ENCODE assay signal across 8 cellular contexts in genomic region chr16:84647830-84648594, GRCh38. TPM values are rescaled to one million over a fixed set of nuclear protein-coding genes. Genes with fewer than 3 reads are reported as not detected.
A peak's percentile ranks its signal among the peaks of the same experiment; 100 is the strongest.
DNase-seq lines count a peak whose midpoint lies in the region; ATAC-seq and TF ChIP-seq lines count a peak whose summit lies in the region.

Gene KLHL36 (plus strand): TSS chr16:84648511. CDS start chr16:84650868, 2,357 bp downstream.

- peaks cover 8 to 26% (median 8%) of the 10 kb centered on the region in 3 donors for H3K36me3 Mint-ChIP-seq in naive thymus-derived CD8-positive, alpha-beta T cell

- peak within 1 kb of the TSS; percentile 72 to 96 (median 82) for H3K4me3 ChIP-seq in esophagus squamous epithelium

- peak in 1 of 4 donors; percentile 32 for TF ChIP-seq POLR2A in esophagus squamous epithelium (IDR thresholded peaks at IDR 0.05)

- POLR2A ChIA-PET in naive thymus-derived CD8-positive, alpha-beta T cell (lab: Charles Lee) = interaction anchor here (0.5 to 1.6 kb wide), 15 partner anchors 10 to 137 kb away, joined by 3 to 8 read pairs (median 4); no protein-coding TSS in a partner anchor

- TF ChIP-seq CTCF in esophagus squamous epithelium (IDR thresholded peaks at IDR 0.05) = peak in 1 of 6 experiments; percentile 10

- H3K9me3 Mint-ChIP-seq in naive thymus-derived CD8-positive, alpha-beta T cell = peaks cover 0 to 1% (median 0%) of the 10 kb centered on the region in 9 donors

- DNase-seq in NCI-H2196 (lab: John Stamatoyannopoulos, UW; ENCODE audit: unreplicated experiment) (peak; percentile 25), NCI-H2196 treated with DMSO at 0.1 percent for 48 hours (lab: John Stamatoyannopoulos, UW; ENCODE audit: unreplicated experiment) (no peak), NOMO-1 treated with dmso at 0.1 percent for 144 hours (lab: John Stamatoyannopoulos, UW; ENCODE audit: unreplicated experiment) (peak; percentile 38), esophagus squamous epithelium (lab: John Stamatoyannopoulos, UW) (no peak)
- peak; percentile 75 to 84 for DNase-seq in activated T-cell treated with anti-CD3 and anti-CD28 coated beads, Interleukin-2, amount 50 U/mL, for 48 hours
- DNase-seq in naive thymus-derived CD8-positive, alpha-beta T cell = peak; percentile 33 to 82 (median 71)
- peak; percentile 36 to 74 (median 67) for DNase-seq in stimulated activated naive CD4-positive, alpha-beta T cell (lab: John Stamatoyannopoulos, UW)

- 14 to 44% methylated on average over 10 to 23 of the region's 77 CpGs for WGBS in esophagus squamous epithelium, 2 donors

- peak within 1 kb of the TSS; percentile 74 to 98 (median 93) for H3K27ac Mint-ChIP-seq in naive thymus-derived CD8-positive, alpha-beta T cell

- peak within 1 kb of the TSS; percentile 90 to 96 (median 93) for H3K27ac ChIP-seq in esophagus squamous epithelium

- peak; percentile 90 for ATAC-seq in HG02642 (IDR thresholded peaks at IDR 0.05; ENCODE audit: poor library complexity, unreplicated experiment)
- ATAC-seq in naive thymus-derived CD8-positive, alpha-beta T cell = peak; percentile 76 to 77

- H3K9me3 ChIP-seq in esophagus squamous epithelium = no peaks in the 10 kb centered on the region

- peaks cover 0 to 25% (median 5%) of the 10 kb centered on the region in 3 donors for H3K36me3 ChIP-seq in esophagus squamous epithelium

- H3K27me3 Mint-ChIP-seq in naive thymus-derived CD8-positive, alpha-beta T cell = no peaks in the 10 kb centered on the region

- peak within 1 kb of the TSS; percentile 81 to 98 (median 92) for H3K4me3 Mint-ChIP-seq in naive thymus-derived CD8-positive, alpha-beta T cell

- intact Hi-C loops in esophagus squamous epithelium (cut with DNase I) = no loop called here

- no peaks in the 10 kb centered on the region for H3K27me3 ChIP-seq in esophagus squamous epithelium

- H3K4me1 Mint-ChIP-seq in naive thymus-derived CD8-positive, alpha-beta T cell = peaks cover 26 to 63% (median 46%) of the 10 kb centered on the region in 4 donors

- H3K4me1 ChIP-seq in esophagus squamous epithelium = peaks cover 19 to 55% (median 32%) of the 10 kb centered on the region in 3 donors

RNA-seq across cellular contexts. Expression of gene KLHL36, which starts in this region (rescaled TPM):
- 10 to 100 TPM; 28.7 to 58.6 (median 40.1) TPM for total RNA-seq in esophagus squamous epithelium
- total RNA-seq in naive thymus-derived CD8-positive, alpha-beta T cell = 100 to 1,000 TPM; 151 to 157 TPM
- 10 to 100 TPM; 27.4 to 50.3 (median 32.0) TPM for polyA plus RNA-seq in naive thymus-derived CD8-positive, alpha-beta T cell

Comparison
In these comparisons a context has a peak if more than half of its experiments do, and no peak if none do; other contexts are left out.
1. DNase-seq: peak in NCI-H2196 (single experiment), NOMO-1 treated with dmso at 0.1 percent for 144 hours (single experiment), activated T-cell treated with anti-CD3 and anti-CD28 coated beads, Interleukin-2, amount 50 U/mL, for 48 hours (2 of 2), naive thymus-derived CD8-positive, alpha-beta T cell (10 of 10) and stimulated activated naive CD4-positive, alpha-beta T cell (6 of 6); none in NCI-H2196 treated with DMSO at 0.1 percent for 48 hours (single experiment) and esophagus squamous epithelium (single experiment).